9 cellular contexts compared by ENCODE assay signal in the genomic region with DNA sequence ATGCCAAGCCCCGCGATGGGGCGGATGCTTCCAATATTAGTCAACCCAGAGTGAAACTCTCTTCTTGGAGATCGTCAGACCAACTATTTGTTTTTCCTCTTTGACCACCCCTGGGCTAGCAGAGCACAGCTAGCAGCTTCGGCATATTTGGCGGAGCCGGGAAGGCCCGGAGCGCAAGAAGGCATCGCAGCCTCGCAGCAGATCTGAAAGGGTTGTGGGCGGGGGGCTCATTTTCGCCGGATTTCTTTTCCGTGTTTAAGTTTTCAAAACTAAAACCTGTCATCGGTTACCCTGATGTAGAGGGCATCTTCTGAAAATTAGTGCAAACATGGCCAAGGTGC. TPM values are rescaled to one million over a fixed set of nuclear protein-coding genes. Genes with fewer than 3 reads are reported as not detected.
A peak's percentile ranks its signal among the peaks of the same experiment; 100 is the strongest.
DNase-seq lines count a peak whose midpoint lies in the region; ATAC-seq and TF ChIP-seq lines count a peak whose summit lies in the region.
"Had no signal": no experiment of that assay in that cellular context is flagged by ENCODE, and none has a peak within 500 bp of the region (broad histone marks: within the 10 kb centered on the region; RNA-seq: fewer than 3 reads in every experiment).

No MANE protein-coding gene starts in this region.

- peaks cover 10% of the 10 kb centered on the region for H3K27me3 ChIP-seq in upper lobe of right lung
- no peaks in the 10 kb centered on the region for H3K27me3 ChIP-seq in CD8-positive, alpha-beta T cell (ENCODE audit: insufficient read depth, low read length)

- CTCF ChIA-PET in GM10248 (lab: Yijun Ruan, JAX): no interaction called here
- CTCF ChIA-PET in CD8-positive, alpha-beta T cell (lab: Charles Lee): no interaction called here

- no peaks in the 10 kb centered on the region for H3K36me3 ChIP-seq in upper lobe of right lung
- H3K36me3 ChIP-seq in CD8-positive, alpha-beta T cell (ENCODE audit: insufficient read depth, low read length): no peaks in the 10 kb centered on the region
- H3K36me3 ChIP-seq: neutrophil had no signal

- no peaks in the 10 kb centered on the region for H3K4me1 ChIP-seq in upper lobe of right lung
- no peaks in the 10 kb centered on the region for H3K4me1 ChIP-seq in CD8-positive, alpha-beta T cell (ENCODE audit: insufficient read depth, low read length)

- ATAC-seq in HG02885 (IDR thresholded peaks at IDR 0.05; ENCODE audit: poor library complexity, unreplicated experiment) (peak; percentile 24), upper lobe of right lung (no peak)
- no peak for ATAC-seq in activated naive CD8-positive, alpha-beta T cell treated with anti-CD3 and anti-CD28 coated beads, Interleukin-2, amount 50 U/mL, for 24 hours
- no peak for ATAC-seq in CD8-positive, alpha-beta T cell

- no peak overlapping the region for H3K27ac ChIP-seq in upper lobe of right lung
- H3K27ac ChIP-seq in CD8-positive, alpha-beta T cell (ENCODE audit: low read depth, low read length): no peak overlapping the region
- H3K27ac ChIP-seq: neutrophil had no signal

- H3K9me3 Mint-ChIP-seq in activated naive CD8-positive, alpha-beta T cell treated with anti-CD3 and anti-CD28 coated beads, Interleukin-2, amount 50 U/mL, for 24 hours: no peaks in the 10 kb centered on the region
- no peaks in the 10 kb centered on the region for H3K9me3 Mint-ChIP-seq in CD8-positive, alpha-beta T cell

- H3K27ac Mint-ChIP-seq in activated naive CD8-positive, alpha-beta T cell treated with anti-CD3 and anti-CD28 coated beads, Interleukin-2, amount 50 U/mL, for 24 hours: no peak overlapping the region
- H3K27ac Mint-ChIP-seq in CD8-positive, alpha-beta T cell: no peak overlapping the region

- DNase-seq in GM10248 (ENCODE audit: extremely low spot score) (peak; percentile 8), left kidney (ENCODE audit: low read depth, low spot score) (peak; percentile 45), upper lobe of right lung (peak; percentile 63), SW 1271 (lab: John Stamatoyannopoulos, UW) (no peak)
- no peak for DNase-seq in activated naive CD8-positive, alpha-beta T cell treated with anti-CD3 and anti-CD28 coated beads, Interleukin-2, amount 50 U/mL, for 24 hours
- no peak for DNase-seq in CD8-positive, alpha-beta T cell
- no peak for DNase-seq in activated naive CD4-positive, alpha-beta T cell (lab: John Stamatoyannopoulos, UW)

- H3K4me3 Mint-ChIP-seq in activated naive CD8-positive, alpha-beta T cell treated with anti-CD3 and anti-CD28 coated beads, Interleukin-2, amount 50 U/mL, for 24 hours: peak overlapping the region; percentile 18
- no peak overlapping the region for H3K4me3 Mint-ChIP-seq in CD8-positive, alpha-beta T cell

- H3K4me1 Mint-ChIP-seq in activated naive CD8-positive, alpha-beta T cell treated with anti-CD3 and anti-CD28 coated beads, Interleukin-2, amount 50 U/mL, for 24 hours: peaks cover 8% of the 10 kb centered on the region
- H3K4me1 Mint-ChIP-seq in CD8-positive, alpha-beta T cell (ENCODE audit: low read depth): peaks cover 13% of the 10 kb centered on the region

- H3K27me3 Mint-ChIP-seq in activated naive CD8-positive, alpha-beta T cell treated with anti-CD3 and anti-CD28 coated beads, Interleukin-2, amount 50 U/mL, for 24 hours: peaks cover 53% of the 10 kb centered on the region
- peaks cover 48% of the 10 kb centered on the region for H3K27me3 Mint-ChIP-seq in CD8-positive, alpha-beta T cell (ENCODE audit: low read depth)

- POLR2A ChIA-PET in GM10248 (lab: Yijun Ruan, JAX): no interaction called here
- POLR2A ChIA-PET in CD8-positive, alpha-beta T cell (lab: Charles Lee): no interaction called here

- TF ChIP-seq CTCF in GM10248 (IDR thresholded peaks at IDR 0.05; ENCODE audit: control extremely low read depth, extremely low read depth, low read depth, missing control alignments): no peak
- no peak for TF ChIP-seq CTCF in upper lobe of right lung (IDR thresholded peaks at IDR 0.05)
- TF ChIP-seq CTCF in CD8-positive, alpha-beta T cell (IDR thresholded peaks at IDR 0.05): no peak

- intact Hi-C loops in upper lobe of right lung (cut with DNase I): no loop called here
- intact Hi-C loops in CD8-positive, alpha-beta T cell (cut with DNase I, micrococcal nuclease): no loop called here

- H3K4me3 ChIP-seq in upper lobe of right lung: peak overlapping the region; percentile 43
- H3K4me3 ChIP-seq in CD8-positive, alpha-beta T cell (ENCODE audit: low read depth, low read length): no peak overlapping the region

- H3K36me3 Mint-ChIP-seq in activated naive CD8-positive, alpha-beta T cell treated with anti-CD3 and anti-CD28 coated beads, Interleukin-2, amount 50 U/mL, for 24 hours (ENCODE audit: low read depth): no peaks in the 10 kb centered on the region
- no peaks in the 10 kb centered on the region for H3K36me3 Mint-ChIP-seq in CD8-positive, alpha-beta T cell

- no peaks in the 10 kb centered on the region for H3K9me3 ChIP-seq in upper lobe of right lung
- no peaks in the 10 kb centered on the region for H3K9me3 ChIP-seq in CD8-positive, alpha-beta T cell (ENCODE audit: low read length)
- H3K9me3 ChIP-seq: neutrophil had no signal

RNA-seq across cellular contexts. Expression of a gene that starts 0.3 kb away (rescaled TPM):
- total RNA-seq in upper lobe of right lung: 62.3 TPM
- not detected for total RNA-seq in CD8-positive, alpha-beta T cell

Comparison
In these comparisons a context has a peak if more than half of its experiments do, and no peak if none do; other contexts are left out.
1. DNase-seq: peak in GM10248 (single experiment), left kidney (single experiment) and upper lobe of right lung (single experiment); none in activated naive CD8-positive, alpha-beta T cell treated with anti-CD3 and anti-CD28 coated beads, Interleukin-2, amount 50 U/mL, for 24 hours (single experiment), CD8-positive, alpha-beta T cell (0 of 7), activated naive CD4-positive, alpha-beta T cell (0 of 4) and SW 1271 (0 of 2).
2. RNA of a gene that starts 0.3 kb away (total RNA-seq): 62.3 TPM in upper lobe of right lung (single experiment); not detected in CD8-positive, alpha-beta T cell; every median in the first group is over 10 times any median in the second.